16 cellular contexts compared by ENCODE assay signal in genomic region chr13:37775871-37776270, GRCh38.
"Had no signal": no experiment of that assay in that cellular context is flagged by ENCODE, and none has a peak within 500 bp of the region (broad histone marks: within the 10 kb centered on the region; RNA-seq: fewer than 3 reads in every experiment).

No MANE protein-coding gene starts in this region.

- H3K4me1 Mint-ChIP-seq: activated naive CD8-positive, alpha-beta T cell treated with anti-CD3 and anti-CD28 coated beads, Interleukin-2, amount 10 ng/mL, durations not matched to agents 7 days and 5 days; central memory CD8-positive, alpha-beta T cell; memory B cell; nephron progenitor cell had no signal

- H3K9me3 Mint-ChIP-seq: activated CD4-positive, alpha-beta memory T cell treated with anti-CD3 and anti-CD28 coated beads for 36 hours; activated naive CD8-positive, alpha-beta T cell treated with anti-CD3 and anti-CD28 coated beads, Interleukin-2, amount 10 ng/mL, durations not matched to agents 7 days and 5 days; memory B cell; nephron progenitor cell; type B pancreatic cell had no signal

- H3K9me3 ChIP-seq: sigmoid colon, suprapubic skin had no signal

- H3K4me3 Mint-ChIP-seq: activated CD4-positive, alpha-beta memory T cell treated with anti-CD3 and anti-CD28 coated beads for 36 hours; activated naive CD8-positive, alpha-beta T cell treated with anti-CD3 and anti-CD28 coated beads, Interleukin-2, amount 10 ng/mL, durations not matched to agents 7 days and 5 days; central memory CD8-positive, alpha-beta T cell; memory B cell; nephron progenitor cell; type B pancreatic cell had no signal

- H3K36me3 Mint-ChIP-seq: activated CD4-positive, alpha-beta memory T cell treated with anti-CD3 and anti-CD28 coated beads for 36 hours; activated naive CD8-positive, alpha-beta T cell treated with anti-CD3 and anti-CD28 coated beads, Interleukin-2, amount 10 ng/mL, durations not matched to agents 7 days and 5 days; memory B cell; type B pancreatic cell had no signal

- H3K27me3 ChIP-seq: sigmoid colon, suprapubic skin had no signal

- DNase-seq: activated CD4-positive, alpha-beta memory T cell treated with anti-CD3 and anti-CD28 coated beads for 36 hours; activated CD4-positive, CD25-positive, alpha-beta regulatory T cell treated with anti-CD3 and anti-CD28 coated beads, Interleukin-2, amount 50 U/mL, for 72 hours; activated gamma-delta T cell; activated naive CD8-positive, alpha-beta T cell treated with anti-CD3 and anti-CD28 coated beads, Interleukin-2, amount 10 ng/mL, durations not matched to agents 7 days and 5 days; activated T-cell treated with anti-CD3 and anti-CD28 coated beads, Interleukin-2, amount 50 U/mL, for 48 hours; aorta; effector memory CD4-positive, alpha-beta T cell; glutamatergic neuron; nephron progenitor cell; sigmoid colon; stimulated activated CD4-positive, alpha-beta T cell treated with anti-CD3 and anti-CD28 coated beads, Interleukin-2, amount 100 ng/mL, for 48 hours; stimulated activated naive CD4-positive, alpha-beta T cell treated with Interleukin-2 at 50 U/mL for 16 hours had no signal

- H3K27ac Mint-ChIP-seq: activated CD4-positive, alpha-beta memory T cell treated with anti-CD3 and anti-CD28 coated beads for 36 hours; activated naive CD8-positive, alpha-beta T cell treated with anti-CD3 and anti-CD28 coated beads, Interleukin-2, amount 10 ng/mL, durations not matched to agents 7 days and 5 days; memory B cell; nephron progenitor cell; type B pancreatic cell had no signal

- H3K4me3 ChIP-seq: sigmoid colon, suprapubic skin had no signal

- H3K36me3 ChIP-seq: sigmoid colon, suprapubic skin had no signal

- H3K4me1 ChIP-seq: suprapubic skin had no signal

- H3K27me3 Mint-ChIP-seq: activated CD4-positive, alpha-beta memory T cell treated with anti-CD3 and anti-CD28 coated beads for 36 hours; activated naive CD8-positive, alpha-beta T cell treated with anti-CD3 and anti-CD28 coated beads, Interleukin-2, amount 10 ng/mL, durations not matched to agents 7 days and 5 days; central memory CD8-positive, alpha-beta T cell; memory B cell had no signal

- H3K27ac ChIP-seq: sigmoid colon, suprapubic skin had no signal
